23 cellular contexts compared by ENCODE assay signal in the genomic region with DNA sequence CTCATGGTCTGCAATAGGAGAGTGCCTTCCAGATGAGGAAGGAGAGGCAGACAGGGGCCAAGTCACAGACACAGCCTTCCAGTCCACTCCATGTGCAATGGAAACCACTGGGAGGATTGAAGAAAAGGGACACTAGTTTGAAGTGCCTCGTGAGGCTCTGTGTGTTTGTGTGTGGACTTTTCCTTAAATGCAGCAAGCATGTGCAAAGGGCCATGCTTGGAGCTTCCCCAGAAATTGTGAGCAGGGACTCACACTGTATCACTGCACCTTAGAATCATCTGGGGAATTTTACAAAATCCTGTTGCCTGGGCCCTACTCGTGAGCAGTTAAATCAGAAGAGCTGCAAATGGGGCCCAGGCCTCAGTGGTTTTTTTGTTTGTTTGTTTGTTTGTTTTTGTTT.
"Had no signal": no experiment of that assay in that cellular context is flagged by ENCODE, and none has a peak within 500 bp of the region (broad histone marks: within the 10 kb centered on the region; RNA-seq: fewer than 3 reads in every experiment).

No MANE protein-coding gene starts in this region.

- H3K36me3 ChIP-seq: ascending aorta, WERI-Rb-1 had no signal

- H3K36me3 Mint-ChIP-seq: activated naive CD4-positive, alpha-beta T cell treated with anti-CD3 and anti-CD28 coated beads, Interleukin-2, amount 10 ng/mL, durations not matched to agents 7 days and 5 days; activated naive CD4-positive, alpha-beta T cell treated with anti-CD3 and anti-CD28 coated beads, Interleukin-2, amount 50 U/mL, for 24 hours; activated naive CD8-positive, alpha-beta T cell; activated naive CD8-positive, alpha-beta T cell treated with anti-CD3 and anti-CD28 coated beads, Interleukin-2, amount 10 ng/mL, durations not matched to agents 7 days and 5 days; brain; WTC11 had no signal

- H3K27me3 ChIP-seq: ascending aorta had no signal

- H3K4me1 Mint-ChIP-seq: activated CD4-positive, alpha-beta memory T cell treated with anti-CD3 and anti-CD28 coated beads, Interleukin-2, amount 10 ng/mL, durations not matched to agents 7 days and 5 days; activated CD4-positive, alpha-beta T cell treated with anti-CD3 and anti-CD28 coated beads for 36 hours; activated CD4-positive, alpha-beta T cell treated with anti-CD3 and anti-CD28 coated beads, Interleukin-2, amount 10 ng/mL, durations not matched to agents 7 days and 5 days; activated naive CD4-positive, alpha-beta T cell treated with anti-CD3 and anti-CD28 coated beads, Interleukin-2, amount 10 ng/mL, durations not matched to agents 7 days and 5 days; activated naive CD4-positive, alpha-beta T cell treated with anti-CD3 and anti-CD28 coated beads, Interleukin-2, amount 50 U/mL, for 24 hours; activated naive CD8-positive, alpha-beta T cell treated with anti-CD3 and anti-CD28 coated beads, Interleukin-2, amount 50 U/mL, for 24 hours; brain had no signal

- H3K9me3 Mint-ChIP-seq: activated CD4-positive, alpha-beta memory T cell treated with anti-CD3 and anti-CD28 coated beads, Interleukin-2, amount 10 ng/mL, durations not matched to agents 7 days and 5 days; activated CD4-positive, alpha-beta T cell treated with anti-CD3 and anti-CD28 coated beads, Interleukin-2, amount 10 ng/mL, durations not matched to agents 7 days and 5 days; activated naive CD4-positive, alpha-beta T cell treated with anti-CD3 and anti-CD28 coated beads, Interleukin-2, amount 10 ng/mL, durations not matched to agents 7 days and 5 days; activated naive CD4-positive, alpha-beta T cell treated with anti-CD3 and anti-CD28 coated beads, Interleukin-2, amount 50 U/mL, for 24 hours; activated naive CD8-positive, alpha-beta T cell treated with anti-CD3 and anti-CD28 coated beads, Interleukin-2, amount 10 ng/mL, durations not matched to agents 7 days and 5 days; activated naive CD8-positive, alpha-beta T cell treated with anti-CD3 and anti-CD28 coated beads, Interleukin-2, amount 50 U/mL, for 24 hours; activated T-cell treated with anti-CD3 and anti-CD28 coated beads, Interleukin-2, amount 50 U/mL, for 24 hours; activated T-helper 2 cell treated with anti-CD3 and anti-CD28 coated beads, Interferon-gamma antibody, Interleukin-2, Interleukin-4, amounts not matched to agents 10 μg/mL and 5 μg/mL and 100 μg/mL, durations not matched to agents 14 hours and 24 hours and 36 hours; T-helper 1 cell treated with Interleukin-12 subunit alpha and Interleukin-12 subunit beta and Interleukin-4 antibody, amounts not matched to agents 30 μg/mL and 1 μg/mL, for 36 hours had no signal

- DNase-seq: activated CD4-positive, alpha-beta T cell treated with anti-CD3 and anti-CD28 coated beads for 1 hour; activated CD4-positive, CD25-positive, alpha-beta regulatory T cell; activated CD8-positive, alpha-beta memory T cell treated with anti-CD3 and anti-CD28 coated beads for 24 hours; activated CD8-positive, alpha-beta memory T cell treated with anti-CD3 and anti-CD28 coated beads, Interleukin-2, amount 50 U/mL, for 48 hours; activated effector memory CD4-positive, alpha-beta T cell treated with Interleukin-2 at 50 U/mL for 16 hours; activated gamma-delta T cell; activated naive CD8-positive, alpha-beta T cell treated with anti-CD3 and anti-CD28 coated beads, Interleukin-2, amount 10 ng/mL, durations not matched to agents 7 days and 5 days; activated T-cell treated with anti-CD3 and anti-CD28 coated beads, Interleukin-2, amount 50 U/mL, for 24 hours had no signal

- H3K4me3 ChIP-seq: ascending aorta had no signal

- H3K27me3 Mint-ChIP-seq: activated naive CD8-positive, alpha-beta T cell treated with anti-CD3 and anti-CD28 coated beads, Interleukin-2, amount 10 ng/mL, durations not matched to agents 7 days and 5 days had no signal

- H3K27ac Mint-ChIP-seq: activated CD4-positive, alpha-beta memory T cell treated with anti-CD3 and anti-CD28 coated beads, Interleukin-2, amount 10 ng/mL, durations not matched to agents 7 days and 5 days; activated CD4-positive, alpha-beta T cell treated with anti-CD3 and anti-CD28 coated beads for 36 hours; activated CD4-positive, alpha-beta T cell treated with anti-CD3 and anti-CD28 coated beads, Interleukin-2, amount 10 ng/mL, durations not matched to agents 7 days and 5 days; activated CD8-positive, alpha-beta T cell treated with anti-CD3 and anti-CD28 coated beads, Interleukin-2, amount 10 ng/mL, durations not matched to agents 7 days and 5 days; activated naive CD4-positive, alpha-beta T cell treated with anti-CD3 and anti-CD28 coated beads, Interleukin-2, amount 10 ng/mL, durations not matched to agents 7 days and 5 days; activated naive CD4-positive, alpha-beta T cell treated with anti-CD3 and anti-CD28 coated beads, Interleukin-2, amount 50 U/mL, for 24 hours; activated naive CD8-positive, alpha-beta T cell; activated naive CD8-positive, alpha-beta T cell treated with anti-CD3 and anti-CD28 coated beads, Interleukin-2, amount 10 ng/mL, durations not matched to agents 7 days and 5 days; activated naive CD8-positive, alpha-beta T cell treated with anti-CD3 and anti-CD28 coated beads, Interleukin-2, amount 50 U/mL, for 24 hours; activated T-cell treated with anti-CD3 and anti-CD28 coated beads, Interleukin-2, amount 50 U/mL, for 24 hours; activated T-helper 2 cell treated with anti-CD3 and anti-CD28 coated beads, Interferon-gamma antibody, Interleukin-2, Interleukin-4, amounts not matched to agents 10 μg/mL and 5 μg/mL and 100 μg/mL, durations not matched to agents 14 hours and 24 hours and 36 hours; brain; T-helper 1 cell treated with Interleukin-12 subunit alpha and Interleukin-12 subunit beta and Interleukin-4 antibody, amounts not matched to agents 30 μg/mL and 1 μg/mL, for 36 hours; WTC11 had no signal

- ATAC-seq: activated CD4-positive, CD25-positive, alpha-beta regulatory T cell treated with anti-CD3 and anti-CD28 coated beads, Interleukin-2, amount 50 U/mL, for 24 hours had no signal

- H3K4me3 Mint-ChIP-seq: activated CD4-positive, alpha-beta memory T cell treated with anti-CD3 and anti-CD28 coated beads, Interleukin-2, amount 10 ng/mL, durations not matched to agents 7 days and 5 days; activated CD4-positive, alpha-beta T cell treated with anti-CD3 and anti-CD28 coated beads for 36 hours; activated CD4-positive, alpha-beta T cell treated with anti-CD3 and anti-CD28 coated beads, Interleukin-2, amount 10 ng/mL, durations not matched to agents 7 days and 5 days; activated CD8-positive, alpha-beta T cell treated with anti-CD3 and anti-CD28 coated beads, Interleukin-2, amount 10 ng/mL, durations not matched to agents 7 days and 5 days; activated naive CD4-positive, alpha-beta T cell treated with anti-CD3 and anti-CD28 coated beads, Interleukin-2, amount 10 ng/mL, durations not matched to agents 7 days and 5 days; activated naive CD4-positive, alpha-beta T cell treated with anti-CD3 and anti-CD28 coated beads, Interleukin-2, amount 50 U/mL, for 24 hours; activated naive CD8-positive, alpha-beta T cell; activated naive CD8-positive, alpha-beta T cell treated with anti-CD3 and anti-CD28 coated beads, Interleukin-2, amount 10 ng/mL, durations not matched to agents 7 days and 5 days; activated naive CD8-positive, alpha-beta T cell treated with anti-CD3 and anti-CD28 coated beads, Interleukin-2, amount 50 U/mL, for 24 hours; activated T-cell treated with anti-CD3 and anti-CD28 coated beads, Interleukin-2, amount 50 U/mL, for 24 hours; brain; T-helper 1 cell treated with Interleukin-12 subunit alpha and Interleukin-12 subunit beta and Interleukin-4 antibody, amounts not matched to agents 30 μg/mL and 1 μg/mL, for 36 hours; WTC11 had no signal
